Comparison of ENCODE assay signal across 17 cellular contexts in the genomic region with DNA sequence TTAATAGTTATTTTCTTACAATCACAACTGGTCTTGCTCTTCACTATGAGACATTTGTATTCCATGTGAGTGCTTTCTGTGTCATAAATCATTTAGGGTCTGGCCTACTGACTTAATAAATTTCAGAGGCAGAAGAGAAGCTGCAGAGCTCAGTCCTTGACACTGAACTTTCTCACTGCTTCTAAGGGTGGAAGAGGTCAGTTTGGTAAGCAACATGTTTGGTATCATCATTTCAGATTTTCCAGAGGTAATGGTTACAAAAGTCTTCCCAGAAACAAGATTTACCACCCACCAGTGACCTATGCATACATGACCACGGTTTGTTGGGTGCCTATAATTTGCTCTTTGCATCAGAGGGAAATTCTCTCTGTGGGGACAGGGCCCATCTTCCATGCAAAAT.
DNase-seq lines count a peak whose midpoint lies in the region; ATAC-seq and TF ChIP-seq lines count a peak whose summit lies in the region.
"Had no signal": no experiment of that assay in that cellular context is flagged by ENCODE, and none has a peak within 500 bp of the region (broad histone marks: within the 10 kb centered on the region; RNA-seq: fewer than 3 reads in every experiment).

No MANE protein-coding gene starts in this region.

- peak; percentile 45 for ATAC-seq in activated CD8-positive, alpha-beta T cell treated with anti-CD3 and anti-CD28 coated beads for 36 hours
- no peak for ATAC-seq in activated CD8-positive, alpha-beta T cell treated with anti-CD3 and anti-CD28 coated beads, Interleukin-2, amount 10 ng/mL, durations not matched to agents 7 days and 5 days
- ATAC-seq in body of pancreas, result no peak
- ATAC-seq in stimulated activated naive CD8-positive, alpha-beta T cell treated with anti-CD3 and anti-CD28 coated beads, Interleukin-15, Interleukin-2, amounts not matched to agents 100 U/mL and 50 U/mL, for 24 hours, result peak; percentile 82
- ATAC-seq: A549 had no signal

- WGBS in body of pancreas, 2 donors, result 92 to 100% methylated on average over 1 of the region's 1 CpG

- H3K4me3 Mint-ChIP-seq in activated CD8-positive, alpha-beta T cell treated with anti-CD3 and anti-CD28 coated beads for 36 hours, result no peak overlapping the region
- H3K4me3 Mint-ChIP-seq in activated CD8-positive, alpha-beta T cell treated with anti-CD3 and anti-CD28 coated beads, Interleukin-2, amount 10 ng/mL, durations not matched to agents 7 days and 5 days, result no peak overlapping the region
- H3K4me3 Mint-ChIP-seq: CD4-positive, alpha-beta T cell; HFFc6 had no signal

- CTCF ChIA-PET in activated CD8-positive, alpha-beta T cell treated with anti-CD3 and anti-CD28 coated beads for 36 hours (lab: Charles Lee), result interaction anchor here (1.8 kb wide), 1 partner anchor 34 kb away, joined by 3 read pairs; no protein-coding TSS in a partner anchor
- CTCF ChIA-PET in activated CD8-positive, alpha-beta T cell treated with anti-CD3 and anti-CD28 coated beads, Interleukin-2, amount 10 ng/mL, durations not matched to agents 7 days and 5 days (lab: Charles Lee), result no interaction called here

- DNase-seq in activated CD8-positive, alpha-beta T cell treated with anti-CD3 and anti-CD28 coated beads for 36 hours, result peak; percentile 17
- DNase-seq in activated CD8-positive, alpha-beta T cell treated with anti-CD3 and anti-CD28 coated beads, Interleukin-2, amount 10 ng/mL, durations not matched to agents 7 days and 5 days, result no peak
- DNase-seq in body of pancreas (no peak), NCI-H1417 (lab: John Stamatoyannopoulos, UW) (no peak), GM19238 (ENCODE audit: insufficient read length, low spot score) (no peak)
- no peak for DNase-seq in stimulated activated naive CD8-positive, alpha-beta T cell treated with anti-CD3 and anti-CD28 coated beads, Interleukin-15, Interleukin-2, amounts not matched to agents 100 U/mL and 50 U/mL, for 24 hours
- DNase-seq in effector CD4-positive, alpha-beta T cell, result no peak
- DNase-seq: AML-193; Caco-2; CD4-positive, alpha-beta T cell; GM23248; HCEC 1CT; HFFc6; IMR-90 had no signal

- peak overlapping the region; percentile 4 to 60 (median 10) for H3K27ac ChIP-seq in body of pancreas
- H3K27ac ChIP-seq: 22Rv1, A549, C4-2B, GM23248 had no signal

- peaks cover 46% of the 10 kb centered on the region for H3K4me1 Mint-ChIP-seq in activated CD8-positive, alpha-beta T cell treated with anti-CD3 and anti-CD28 coated beads for 36 hours (ENCODE audit: low read depth)
- H3K4me1 Mint-ChIP-seq in activated CD8-positive, alpha-beta T cell treated with anti-CD3 and anti-CD28 coated beads, Interleukin-2, amount 10 ng/mL, durations not matched to agents 7 days and 5 days (ENCODE audit: low read depth), result no peaks in the 10 kb centered on the region

- H3K36me3 Mint-ChIP-seq in activated CD8-positive, alpha-beta T cell treated with anti-CD3 and anti-CD28 coated beads for 36 hours (ENCODE audit: low read depth), result peaks cover 5% of the 10 kb centered on the region
- H3K36me3 Mint-ChIP-seq in activated CD8-positive, alpha-beta T cell treated with anti-CD3 and anti-CD28 coated beads, Interleukin-2, amount 10 ng/mL, durations not matched to agents 7 days and 5 days (ENCODE audit: low read depth), result peaks cover 4% of the 10 kb centered on the region

- H3K9me3 Mint-ChIP-seq in activated CD8-positive, alpha-beta T cell treated with anti-CD3 and anti-CD28 coated beads for 36 hours, result no peaks in the 10 kb centered on the region
- peaks cover 3% of the 10 kb centered on the region for H3K9me3 Mint-ChIP-seq in activated CD8-positive, alpha-beta T cell treated with anti-CD3 and anti-CD28 coated beads, Interleukin-2, amount 10 ng/mL, durations not matched to agents 7 days and 5 days (ENCODE audit: insufficient read depth)
- H3K9me3 Mint-ChIP-seq: CD4-positive, alpha-beta T cell had no signal

- POLR2A ChIA-PET in activated CD8-positive, alpha-beta T cell treated with anti-CD3 and anti-CD28 coated beads for 36 hours (lab: Charles Lee), result interaction anchor here (0.9 kb wide), 1 partner anchor 12 kb away, joined by 3 read pairs; no protein-coding TSS in a partner anchor
- POLR2A ChIA-PET in activated CD8-positive, alpha-beta T cell treated with anti-CD3 and anti-CD28 coated beads, Interleukin-2, amount 10 ng/mL, durations not matched to agents 7 days and 5 days (lab: Charles Lee), result no interaction called here

- H3K27me3 Mint-ChIP-seq in activated CD8-positive, alpha-beta T cell treated with anti-CD3 and anti-CD28 coated beads for 36 hours, result no peaks in the 10 kb centered on the region
- no peaks in the 10 kb centered on the region for H3K27me3 Mint-ChIP-seq in activated CD8-positive, alpha-beta T cell treated with anti-CD3 and anti-CD28 coated beads, Interleukin-2, amount 10 ng/mL, durations not matched to agents 7 days and 5 days (ENCODE audit: low read depth)
- H3K27me3 Mint-ChIP-seq: CD4-positive, alpha-beta T cell had no signal

- no peak for TF ChIP-seq CTCF in activated CD8-positive, alpha-beta T cell treated with anti-CD3 and anti-CD28 coated beads for 36 hours (IDR thresholded peaks at IDR 0.05)
- TF ChIP-seq CTCF in body of pancreas (IDR thresholded peaks at IDR 0.05), result no peak

- H3K27ac Mint-ChIP-seq in activated CD8-positive, alpha-beta T cell treated with anti-CD3 and anti-CD28 coated beads for 36 hours, result peak overlapping the region; percentile 32
- no peak overlapping the region for H3K27ac Mint-ChIP-seq in activated CD8-positive, alpha-beta T cell treated with anti-CD3 and anti-CD28 coated beads, Interleukin-2, amount 10 ng/mL, durations not matched to agents 7 days and 5 days
- H3K27ac Mint-ChIP-seq: CD4-positive, alpha-beta T cell; HFFc6 had no signal

- H3K4me3 ChIP-seq in body of pancreas, result no peak overlapping the region
- H3K4me3 ChIP-seq: A549, GM23248 had no signal

- H3K4me1 ChIP-seq in body of pancreas, result peaks cover 49% of the 10 kb centered on the region
- H3K4me1 ChIP-seq: A549 had no signal

- H3K9me3 ChIP-seq in body of pancreas, result no peaks in the 10 kb centered on the region
- H3K9me3 ChIP-seq: A549, Caco-2 had no signal

- H3K27me3 ChIP-seq in body of pancreas, result no peaks in the 10 kb centered on the region

- TF ChIP-seq POLR2A in body of pancreas (IDR thresholded peaks at IDR 0.05), result no peak

- no peaks in the 10 kb centered on the region for H3K36me3 ChIP-seq in body of pancreas (replicated peaks in 1 of 2; ENCODE audit: insufficient read depth in 1 of 2, low read depth in 2 of 2)

- intact Hi-C loops in activated CD8-positive, alpha-beta T cell treated with anti-CD3 and anti-CD28 coated beads for 36 hours (cut with micrococcal nuclease), result no loop called here
- intact Hi-C loops in body of pancreas (cut with DNase I), result no loop called here

Comparison
In these comparisons a context has a peak if more than half of its experiments do, and no peak if none do; other contexts are left out.
1. ATAC-seq: peak in activated CD8-positive, alpha-beta T cell treated with anti-CD3 and anti-CD28 coated beads for 36 hours (single experiment) and stimulated activated naive CD8-positive, alpha-beta T cell treated with anti-CD3 and anti-CD28 coated beads, Interleukin-15, Interleukin-2, amounts not matched to agents 100 U/mL and 50 U/mL, for 24 hours (single experiment); none in activated CD8-positive, alpha-beta T cell treated with anti-CD3 and anti-CD28 coated beads, Interleukin-2, amount 10 ng/mL, durations not matched to agents 7 days and 5 days (single experiment) and body of pancreas (single experiment).